In genomic region chr22:44550666-44551491, GRCh38 we compare ENCODE assay signal across 8 cellular contexts. TPM values are rescaled to one million over a fixed set of nuclear protein-coding genes. Genes with fewer than 3 reads are reported as not detected.
DNase-seq lines count a peak whose midpoint lies in the region; ATAC-seq and TF ChIP-seq lines count a peak whose summit lies in the region.

No MANE protein-coding gene starts in this region.

- H3K4me1 ChIP-seq in adrenal gland (replicated peaks in 1 of 2) (no peaks in the 10 kb centered on the region), left lung (peaks cover 0 to 6% of the 10 kb centered on the region in 2 donors), thoracic aorta (ENCODE audit: control insufficient read depth in 1 of 2, low read depth in 2 of 2) (no peaks in the 10 kb centered on the region)

- DNase-seq in AG09309 (ENCODE audit: low read depth) (peak; percentile 94), HT1080 (ENCODE audit: low read depth) (peak; percentile 35), adrenal gland (peak; percentile 36 to 54 (median 45)), left lung (peak in 1 of 2 donors; percentile 77), thoracic aorta (ENCODE audit: low spot score) (no peak)

- intact Hi-C loops in adrenal gland (cut with DNase I) = no loop called here
- intact Hi-C loops in left lung (cut with DNase I) = no loop called here

- H3K27ac ChIP-seq in adrenal gland = peak overlapping the region in 2 of 5 donors; percentile 57 to 80
- H3K27ac ChIP-seq in left lung = peak overlapping the region; percentile 33 to 46
- no peak overlapping the region for H3K27ac ChIP-seq in thoracic aorta

- TF ChIP-seq CTCF in AG09309 (IDR thresholded peaks at IDR 0.05; ENCODE audit: control insufficient read depth, insufficient read depth, low read depth, low read length, missing control alignments) = no peak
- no peak for TF ChIP-seq CTCF in adrenal gland (IDR thresholded peaks at IDR 0.05)
- no peak for TF ChIP-seq CTCF in left lung (IDR thresholded peaks at IDR 0.05)
- no peak for TF ChIP-seq CTCF in thoracic aorta (IDR thresholded peaks at IDR 0.05)

- no peaks in the 10 kb centered on the region for H3K36me3 ChIP-seq in adrenal gland (replicated peaks in 1 of 2)
- no peaks in the 10 kb centered on the region for H3K36me3 ChIP-seq in left lung
- no peaks in the 10 kb centered on the region for H3K36me3 ChIP-seq in thoracic aorta

- TF ChIP-seq POLR2A in adrenal gland (IDR thresholded peaks at IDR 0.05) = no peak

- H3K4me3 ChIP-seq in AG09309 (ENCODE audit: control insufficient read depth, low read depth, low read length) (peak overlapping the region; percentile 34), adrenal gland (peak overlapping the region in 1 of 4 donors; percentile 29), left lung (no peak overlapping the region), thoracic aorta (peak overlapping the region; percentile 47)

- H3K27me3 ChIP-seq in adrenal gland (no peaks in the 10 kb centered on the region), left lung (peaks cover 0 to 6% of the 10 kb centered on the region in 2 donors), thoracic aorta (replicated peaks; ENCODE audit: insufficient read depth) (no peaks in the 10 kb centered on the region)

- no peaks in the 10 kb centered on the region for H3K9me3 ChIP-seq in adrenal gland (replicated peaks in 1 of 3)
- no peaks in the 10 kb centered on the region for H3K9me3 ChIP-seq in left lung
- no peaks in the 10 kb centered on the region for H3K9me3 ChIP-seq in thoracic aorta

- WGBS in adrenal gland, 4 donors = 51 to 62% (median 61%) methylated on average over 8 to 22 of the region's 22 CpGs

- peak; percentile 88 for ATAC-seq in left lung
- no peak for ATAC-seq in thoracic aorta (ENCODE audit: insufficient number of reproducible peaks, low FRiP score, low read depth)
- ATAC-seq in GM21723 (IDR thresholded peaks at IDR 0.05; ENCODE audit: unreplicated experiment) = no peak
- ATAC-seq in GM21717 (IDR thresholded peaks at IDR 0.05; ENCODE audit: unreplicated experiment) = no peak
- ATAC-seq in HG03460 (IDR thresholded peaks at IDR 0.05; ENCODE audit: unreplicated experiment) = no peak

RNA-seq across cellular contexts. Expression of gene RTL6, which starts 52.8 kb away (rescaled TPM):
- total RNA-seq in HT1080 (2014; rRNA removed; shearing (Covaris generic)) = 12.7 and 14.4 TPM in 2 replicates
- polyA plus RNA-seq in HT1080 (2015; cell fraction: cytosol; rRNA removed) = 14.7 and 15.8 TPM in 2 replicates
- polyA plus RNA-seq in HT1080 (2015; cell fraction: nucleus; rRNA removed) = 11.2 and 11.4 TPM in 2 replicates
- total RNA-seq in adrenal gland (10 to 100 TPM; 27.2 to 45.4 (median 31.4) TPM), left lung (10 to 100 TPM; 20.3 to 20.5 TPM), thoracic aorta (10 to 100 TPM; 17.2 to 30.8 TPM)
- polyA plus RNA-seq in adrenal gland = 10 to 100 TPM in 1 of 3 donors, 1 to 10 TPM in 2; 2.2 to 27.8 (median 6.0) TPM

Comparison
In these comparisons a context has a peak if more than half of its experiments do, and no peak if none do; other contexts are left out.
1. H3K4me3 ChIP-seq: peak in AG09309 (single experiment) and thoracic aorta (single experiment); none in left lung (0 of 2).
2. H3K27ac ChIP-seq: peak in left lung (2 of 2); none in thoracic aorta (0 of 2).